Comparison of ENCODE assay signal across 22 cellular contexts in genomic region chr13:21434588-21434987, GRCh38. TPM values are rescaled to one million over a fixed set of nuclear protein-coding genes. Genes with fewer than 3 reads are reported as not detected.
DNase-seq lines count a peak whose midpoint lies in the region; ATAC-seq and TF ChIP-seq lines count a peak whose summit lies in the region.
"Had no signal": no experiment of that assay in that cellular context is flagged by ENCODE, and none has a peak within 500 bp of the region (broad histone marks: within the 10 kb centered on the region; RNA-seq: fewer than 3 reads in every experiment).

No MANE protein-coding gene starts in this region.

- H3K27ac ChIP-seq in neutrophil: peak overlapping the region; percentile 74

- H3K36me3 ChIP-seq in neutrophil: no peaks in the 10 kb centered on the region
- H3K36me3 ChIP-seq: esophagus squamous epithelium, pancreas, thoracic aorta had no signal

- ATAC-seq in HG03139 (IDR thresholded peaks at IDR 0.05; ENCODE audit: unreplicated experiment): no peak
- ATAC-seq: activated CD4-positive, alpha-beta T cell treated with anti-CD3 and anti-CD28 coated beads for 36 hours; K562 had no signal

- no peak for TF ChIP-seq CTCF in fibroblast of mammary gland (conservative IDR thresholded peaks at IDR 0.05; ENCODE audit: control insufficient read depth, insufficient read depth, low read depth, low read length)
- TF ChIP-seq CTCF in neutrophil (IDR thresholded peaks at IDR 0.05): no peak

- H3K27me3 ChIP-seq in neutrophil: no peaks in the 10 kb centered on the region
- H3K27me3 ChIP-seq: esophagus squamous epithelium, pancreas had no signal

- H3K4me1 ChIP-seq in neutrophil (ENCODE audit: control insufficient read depth in 1 of 2, insufficient read depth in 1 of 2, low read depth in 1 of 2, low read length in 1 of 2): peaks cover 29 to 36% of the 10 kb centered on the region in 2 experiments

- no peaks in the 10 kb centered on the region for H3K9me3 ChIP-seq in neutrophil
- H3K9me3 ChIP-seq: pancreas had no signal

- H3K4me3 ChIP-seq in fibroblast of mammary gland (ENCODE audit: control insufficient read depth, low read depth, low read length): no peak overlapping the region
- peak overlapping the region; percentile 8 for H3K4me3 ChIP-seq in neutrophil (ENCODE audit: low read depth in 1 of 2, low read length in 1 of 2)
- H3K4me3 ChIP-seq: esophagus squamous epithelium, K562, pancreas, thoracic aorta had no signal

- peak; percentile 87 for DNase-seq in CD1c-positive myeloid dendritic cell (ENCODE audit: extremely low spot score)
- DNase-seq in NOMO-1 treated with DMSO at 0.1 percent for 48 hours (lab: John Stamatoyannopoulos, UW; ENCODE audit: unreplicated experiment): peak; percentile 86
- DNase-seq in fibroblast of mammary gland (ENCODE audit: low read depth): peak; percentile 3
- no peak for DNase-seq in OCI-M1 (lab: John Stamatoyannopoulos, UW)
- DNase-seq in mucosa of gallbladder (ENCODE audit: low spot score): no peak
- no peak for DNase-seq in DMS114 treated with DMSO at 0.1 percent for 48 hours (lab: John Stamatoyannopoulos, UW; ENCODE audit: unreplicated experiment)
- DNase-seq: activated CD4-positive, alpha-beta T cell treated with anti-CD3 and anti-CD28 coated beads for 36 hours; activated CD8-positive, alpha-beta memory T cell treated with anti-CD3 and anti-CD28 coated beads, Interleukin-2, amount 50 U/mL, for 48 hours; activated naive CD4-positive, alpha-beta T cell treated with anti-CD3 and anti-CD28 coated beads for 36 hours; Caco-2; esophagus squamous epithelium; NCI-H1092 treated with DMSO at 0.1 percent for 48 hours; NCI-H2171; NCI-H774; pancreas; SHP77; stimulated activated CD4-positive, alpha-beta T cell treated with anti-CD3 and anti-CD28 coated beads, Interleukin-4, amount 100 ng/mL, for 1 hour; T1000 had no signal

RNA-seq across cellular contexts. Expression of gene ZDHHC20, which starts 24.5 kb away (rescaled TPM):
- total RNA-seq in mucosa of gallbladder: 76.2 TPM

Comparison
In these comparisons a context has a peak if more than half of its experiments do, and no peak if none do; other contexts are left out.
1. DNase-seq: peak in CD1c-positive myeloid dendritic cell (single experiment), NOMO-1 treated with DMSO at 0.1 percent for 48 hours (single experiment) and fibroblast of mammary gland (single experiment); none in OCI-M1 (single experiment), mucosa of gallbladder (single experiment) and DMS114 treated with DMSO at 0.1 percent for 48 hours (single experiment).